21 cellular contexts compared by ENCODE assay signal in genomic region chr21:41772351-41773080, GRCh38. TPM values are rescaled to one million over a fixed set of nuclear protein-coding genes. Genes with fewer than 3 reads are reported as not detected.
DNase-seq lines count a peak whose midpoint lies in the region; ATAC-seq and TF ChIP-seq lines count a peak whose summit lies in the region.
"Had no signal": no experiment of that assay in that cellular context is flagged by ENCODE, and none has a peak within 500 bp of the region (broad histone marks: within the 10 kb centered on the region; RNA-seq: fewer than 3 reads in every experiment).

No MANE protein-coding gene starts in this region.

- no peak overlapping the region for H2AK5ac ChIP-seq in mesendoderm (ENCODE audit: low read length)

- H3K4me3 Mint-ChIP-seq in GM23338 (peak overlapping the region; percentile 26; the same call in 1 of the 3 replicates), type B pancreatic cell (no peak overlapping the region)
- H3K4me3 Mint-ChIP-seq: HFFc6 had no signal

- H3K4me2 ChIP-seq in GM23338: peak overlapping the region; percentile 66; the same call in 1 of the 2 replicates
- H3K4me2 ChIP-seq in PC-3 (ENCODE audit: low read length): no peak overlapping the region
- H3K4me2 ChIP-seq in mesendoderm (ENCODE audit: low read length): no peak overlapping the region

- POLR2A ChIA-PET in PC-3 (lab: Charles Lee; ENCODE audit: unreplicated experiment): no interaction called here

- peak; percentile 18 for ATAC-seq in GM23338
- ATAC-seq in PC-3: no peak
- no peak for ATAC-seq in GM21576 (IDR thresholded peaks at IDR 0.05; ENCODE audit: unreplicated experiment)
- ATAC-seq: GM12878, Right ventricle myocardium inferior had no signal

- H4K20me1 ChIP-seq in GM23338 (replicated peaks; ENCODE audit: insufficient read depth) (0 out of 2 replicates have a peak, but pooled peaks cover 4% of the 10 kb centered on the region), PC-3 (ENCODE audit: low read length) (no peaks in the 10 kb centered on the region)

- no peak overlapping the region for H2BK15ac ChIP-seq in mesendoderm (replicated peaks; ENCODE audit: low read depth)

- no CpG with 5 or more reads among the region's 16 CpGs for WGBS in mesendoderm (ENCODE audit: extremely low coverage, insufficient coverage, low lambda C conversion rate)

- H3K9ac ChIP-seq in PC-3 (ENCODE audit: low read length) (no peak overlapping the region), mesendoderm (ENCODE audit: low read length) (no peak overlapping the region)
- H3K9ac ChIP-seq: GM23248 had no signal

- H3K56ac ChIP-seq in mesendoderm (ENCODE audit: low read length): peak overlapping the region; percentile 18

- H3K79me1 ChIP-seq in mesendoderm (ENCODE audit: low read length): no peaks in the 10 kb centered on the region

- H3F3A ChIP-seq in GM23338 (replicated peaks; ENCODE audit: low read depth) (no peaks in the 10 kb centered on the region; the same call in 1 of the 2 replicates), PC-3 (ENCODE audit: low read length, unreplicated experiment) (peaks cover 2% of the 10 kb centered on the region)

- H3K27ac Mint-ChIP-seq in GM23338 (no peak overlapping the region), type B pancreatic cell (peak overlapping the region; percentile 31)
- H3K27ac Mint-ChIP-seq: HFFc6 had no signal

- intact Hi-C loops in PC-3 (cut with micrococcal nuclease): no loop called here

- H2AFZ ChIP-seq in GM23338 (0 out of 2 replicates have a peak overlapping the region, but pooled peaks have one; percentile 74), PC-3 (ENCODE audit: low read length) (no peak overlapping the region)
- H2AFZ ChIP-seq: GM23248 had no signal

- no TSS peak for BruUV-seq in PC-3 (replicated peaks; lab: Mats Ljungman, UMichigan)

- H4K8ac ChIP-seq in mesendoderm (ENCODE audit: low read depth, low read length): no peak overlapping the region

- peaks cover 46% of the 10 kb centered on the region for H3K4me1 Mint-ChIP-seq in GM23338
- H3K4me1 Mint-ChIP-seq in type B pancreatic cell (ENCODE audit: unreplicated experiment): peaks cover 33% of the 10 kb centered on the region

- peaks cover 56% of the 10 kb centered on the region for H3K27me3 Mint-ChIP-seq in GM23338 (ENCODE audit: insufficient read depth, low read depth, poor library complexity)
- peaks cover 68% of the 10 kb centered on the region for H3K27me3 Mint-ChIP-seq in type B pancreatic cell

- H3K27ac ChIP-seq in GM23338 (ENCODE audit: low read depth) (no peak overlapping the region), PC-3 (ENCODE audit: low read length) (no peak overlapping the region), mesendoderm (ENCODE audit: low read depth, low read length) (no peak overlapping the region)
- H3K27ac ChIP-seq: GM23248, Peyer's patch had no signal

- H3K4me3 ChIP-seq in GM23338 (no peak overlapping the region), PC-3 (ENCODE audit: low read length) (no peak overlapping the region), mesendoderm (ENCODE audit: low read length) (no peak overlapping the region)
- H3K4me3 ChIP-seq: GM12878, GM23248, Peyer's patch had no signal

- no peaks in the 10 kb centered on the region for H3K36me3 ChIP-seq in GM23338 (ENCODE audit: insufficient read depth)
- H3K36me3 ChIP-seq in PC-3 (ENCODE audit: low read depth, low read length): no peaks in the 10 kb centered on the region
- no peaks in the 10 kb centered on the region for H3K36me3 ChIP-seq in mesendoderm (ENCODE audit: control insufficient read depth, insufficient read depth, low read length)
- H3K36me3 ChIP-seq: Peyer's patch had no signal

- H3K18ac ChIP-seq in mesendoderm (ENCODE audit: low read length): no peak overlapping the region

- H2BK120ac ChIP-seq in mesendoderm (ENCODE audit: low read depth, low read length): no peak overlapping the region

- H3K9me2 ChIP-seq in GM23338 (ENCODE audit: insufficient read depth) (no peaks in the 10 kb centered on the region), PC-3 (replicated peaks; ENCODE audit: low read length) (no peaks in the 10 kb centered on the region)

- H3K23ac ChIP-seq in mesendoderm (ENCODE audit: low read length): no peak overlapping the region

- H3K4ac ChIP-seq in mesendoderm (ENCODE audit: low read depth, low read length): no peak overlapping the region

- H3K79me2 ChIP-seq in GM23338 (replicated peaks; ENCODE audit: insufficient read depth): no peaks in the 10 kb centered on the region
- H3K79me2 ChIP-seq in PC-3 (ENCODE audit: low read length): peaks cover 23% of the 10 kb centered on the region
- H3K79me2 ChIP-seq in mesendoderm (ENCODE audit: control insufficient read depth, insufficient read depth, low read length): no peaks in the 10 kb centered on the region

- H3K27me3 ChIP-seq in GM23338 (ENCODE audit: insufficient read depth): peaks cover 50% of the 10 kb centered on the region
- no peaks in the 10 kb centered on the region for H3K27me3 ChIP-seq in PC-3 (ENCODE audit: low read length)
- H3K27me3 ChIP-seq in mesendoderm (ENCODE audit: insufficient read depth, low read length, poor library complexity): no peaks in the 10 kb centered on the region

- no peak overlapping the region for H4K5ac ChIP-seq in mesendoderm (ENCODE audit: low read length)

- DNase-seq in GM23338 (ENCODE audit: low spot score) (no peak), PC-3 (no peak), mesendoderm (no peak), type B pancreatic cell (ENCODE audit: extremely low spot score, unreplicated experiment) (no peak), cerebellar nuclear complex (lab: John Stamatoyannopoulos, UW) (no peak), SKM-1 (lab: John Stamatoyannopoulos, UW; ENCODE audit: unreplicated experiment) (no peak)
- DNase-seq: ACHN, AML-193, COR-L47, DMS53, GM23248, HFFc6, KG1, NCI-H1048, NCI-H1436 treated with DMSO at 0.1 percent for 48 hours, NCI-H2029 treated with DMSO at 0.1 percent for 48 hours, NCI-H774, Peyer's patch had no signal

- H3K4me1 ChIP-seq in GM23338 (ENCODE audit: insufficient read depth) (peaks cover 18% of the 10 kb centered on the region), PC-3 (ENCODE audit: insufficient read depth, low read length) (peaks cover 18% of the 10 kb centered on the region), mesendoderm (ENCODE audit: control insufficient read depth, low read depth, low read length) (no peaks in the 10 kb centered on the region)

- H2BK5ac ChIP-seq in mesendoderm (ENCODE audit: low read length): no peak overlapping the region

- TF ChIP-seq CTCF in GM23338 (conservative IDR thresholded peaks at IDR 0.05; ENCODE audit: low read depth in 2 of 2) (peak; percentile 14 to 51; a peak in 3 of 4 replicates), PC-3 (conservative IDR thresholded peaks at IDR 0.05; ENCODE audit: low read depth, low read length) (0 out of 2 replicates have a peak, but pooled peaks have one; percentile 15), type B pancreatic cell (conservative IDR thresholded peaks at IDR 0.05) (no peak)

- no peaks in the 10 kb centered on the region for H3K36me3 Mint-ChIP-seq in GM23338 (ENCODE audit: low read depth)
- no peaks in the 10 kb centered on the region for H3K36me3 Mint-ChIP-seq in type B pancreatic cell

- no peaks in the 10 kb centered on the region for H3K9me3 ChIP-seq in PC-3 (ENCODE audit: low read length)
- H3K9me3 ChIP-seq: Peyer's patch had no signal

- H3K9me3 Mint-ChIP-seq in GM23338 (no peaks in the 10 kb centered on the region), type B pancreatic cell (no peaks in the 10 kb centered on the region)
- H3K9me3 Mint-ChIP-seq: HFFc6 had no signal

- CTCF ChIA-PET in PC-3 (lab: Charles Lee): no interaction called here

TF ChIP-seq in GM23338, 12 proteins besides CTCF, POLR2A, EP300 and RAD21 (continues in another document):
- no peak for TF ChIP-seq EZH2 (IDR thresholded peaks at IDR 0.05; ENCODE audit: low read depth, unreplicated experiment)
- no peak for TF ChIP-seq ZNF114 (CRISPR knock-in tag; IDR thresholded peaks at IDR 0.05)
- no peak for TF ChIP-seq REST (IDR thresholded peaks at IDR 0.05; ENCODE audit: unreplicated experiment)
- no peak for TF ChIP-seq JUNB (IDR thresholded peaks at IDR 0.05; ENCODE audit: unreplicated experiment)
- no peak for TF ChIP-seq EZH2phosphoT487 (IDR thresholded peaks at IDR 0.05; ENCODE audit: unreplicated experiment)
- no peak for TF ChIP-seq POLR2AphosphoS5 (IDR thresholded peaks at IDR 0.05; ENCODE audit: low read depth)
- no peak for TF ChIP-seq NANOG (IDR thresholded peaks at IDR 0.05; ENCODE audit: borderline replicate concordance)
- no peak for TF ChIP-seq ZNF331 (CRISPR knock-in tag; IDR thresholded peaks at IDR 0.05; ENCODE audit: low read depth)

RNA-seq across cellular contexts. Expression of gene RIPK4, which starts 5.7 kb away (rescaled TPM):
- total RNA-seq in GM23338 (2014; rRNA removed; shearing (Covaris generic)): 9.2 and 9.9 TPM in 2 replicates
- 2.5 and 2.7 TPM in 2 replicates for polyA plus RNA-seq in GM23338 (2016; fragmentation: Nextera tagmentation; extraction: Ambion mirVana)
- total RNA-seq in PC-3 (2014; rRNA removed): 252 and 333 TPM in 2 replicates
- polyA plus RNA-seq in mesendoderm (2013, experiment 1 of 2): 1.7 TPM
- 1.7 TPM for polyA plus RNA-seq in mesendoderm (2013, experiment 2 of 2)
- 13.7 and 30.3 TPM in 2 replicates for total RNA-seq in type B pancreatic cell (ENCODE audit: low replicate concordance)
- polyA plus RNA-seq: GM12878 had no signal
